26 cellular contexts compared by ENCODE assay signal in the genomic region with DNA sequence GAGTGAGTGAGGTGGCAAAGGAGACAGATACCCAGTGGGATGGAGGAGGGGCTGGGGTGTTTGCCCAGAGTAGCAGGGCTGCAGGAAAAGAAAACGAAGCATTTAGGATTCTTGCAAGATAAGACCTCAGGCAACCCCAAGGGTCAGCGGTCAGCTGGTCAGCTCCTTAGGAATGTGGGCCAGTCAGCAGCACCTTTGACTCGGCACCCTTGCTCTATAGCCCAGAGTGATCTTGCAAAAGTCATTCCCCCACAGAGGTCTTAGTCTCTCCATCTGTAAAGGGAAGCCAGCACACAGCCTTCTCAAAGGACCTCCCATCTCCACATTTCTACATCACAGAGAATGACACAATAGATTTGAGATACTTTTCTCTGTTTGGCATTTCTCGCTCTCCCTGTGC.
"Had no signal": no experiment of that assay in that cellular context is flagged by ENCODE, and none has a peak within 500 bp of the region (broad histone marks: within the 10 kb centered on the region; RNA-seq: fewer than 3 reads in every experiment).

No MANE protein-coding gene starts in this region.

- H3K9me3 Mint-ChIP-seq: activated naive CD4-positive, alpha-beta T cell treated with anti-CD3 and anti-CD28 coated beads for 36 hours; activated naive CD8-positive, alpha-beta T cell treated with anti-CD3 and anti-CD28 coated beads for 36 hours; activated T-helper 1 cell treated with anti-CD3 and anti-CD28 coated beads, Interleukin-12 subunit alpha, Interleukin-12 subunit beta, Interleukin-2, Interleukin-4 antibody, amounts not matched to agents 30 ng/mL and 10 ng/mL and 1 ng/mL, durations not matched to agents 14 hours and 24 hours and 36 hours; natural killer cell treated with Interleukin-12 subunit alpha and Interleukin-12 subunit beta and Interleukin-15 and Interleukin-18, amount 100 ng/mL, for 72 hours; stimulated activated naive B cell treated with anti-CD40 and anti-IgM and Interleukin-4, amounts not matched to agents 10 μg/mL and 1 μg/mL and 100 μg/mL, for 72 hours had no signal

- H3K27ac Mint-ChIP-seq: activated naive CD4-positive, alpha-beta T cell treated with anti-CD3 and anti-CD28 coated beads for 36 hours; activated naive CD8-positive, alpha-beta T cell treated with anti-CD3 and anti-CD28 coated beads for 36 hours; activated T-helper 1 cell treated with anti-CD3 and anti-CD28 coated beads, Interleukin-12 subunit alpha, Interleukin-12 subunit beta, Interleukin-2, Interleukin-4 antibody, amounts not matched to agents 30 ng/mL and 10 ng/mL and 1 ng/mL, durations not matched to agents 14 hours and 24 hours and 36 hours; natural killer cell treated with Interleukin-12 subunit alpha and Interleukin-12 subunit beta and Interleukin-15 and Interleukin-18, amount 100 ng/mL, for 72 hours; stimulated activated naive B cell treated with anti-CD40 and anti-IgM and Interleukin-4, amounts not matched to agents 10 μg/mL and 1 μg/mL and 100 μg/mL, for 72 hours had no signal

- ATAC-seq: body of pancreas; gastroesophageal sphincter; left ventricle myocardium superior; mucosa of descending colon; natural killer cell treated with Interleukin-12 subunit alpha and Interleukin-12 subunit beta and Interleukin-15 and Interleukin-18, amount 100 ng/mL, for 72 hours; pancreas; psoas muscle; stimulated activated naive B cell treated with anti-CD40 and anti-IgM and Interleukin-4, amounts not matched to agents 10 μg/mL and 1 μg/mL and 100 μg/mL, for 72 hours; upper lobe of right lung had no signal

- H3K36me3 Mint-ChIP-seq: activated naive CD8-positive, alpha-beta T cell treated with anti-CD3 and anti-CD28 coated beads for 36 hours; natural killer cell treated with Interleukin-12 subunit alpha and Interleukin-12 subunit beta and Interleukin-15 and Interleukin-18, amount 100 ng/mL, for 72 hours; stimulated activated naive B cell treated with anti-CD40 and anti-IgM and Interleukin-4, amounts not matched to agents 10 μg/mL and 1 μg/mL and 100 μg/mL, for 72 hours had no signal

- H3K4me3 Mint-ChIP-seq: activated naive CD4-positive, alpha-beta T cell treated with anti-CD3 and anti-CD28 coated beads for 36 hours; activated naive CD8-positive, alpha-beta T cell treated with anti-CD3 and anti-CD28 coated beads for 36 hours; activated T-helper 1 cell treated with anti-CD3 and anti-CD28 coated beads, Interleukin-12 subunit alpha, Interleukin-12 subunit beta, Interleukin-2, Interleukin-4 antibody, amounts not matched to agents 30 ng/mL and 10 ng/mL and 1 ng/mL, durations not matched to agents 14 hours and 24 hours and 36 hours; natural killer cell treated with Interleukin-12 subunit alpha and Interleukin-12 subunit beta and Interleukin-15 and Interleukin-18, amount 100 ng/mL, for 72 hours; stimulated activated naive B cell treated with anti-CD40 and anti-IgM and Interleukin-4, amounts not matched to agents 10 μg/mL and 1 μg/mL and 100 μg/mL, for 72 hours had no signal

- DNase-seq: activated CD4-positive, alpha-beta T cell treated with anti-CD3 and anti-CD28 coated beads for 4 hours; activated CD4-positive, alpha-beta T cell treated with anti-CD3 and anti-CD28 coated beads, Interleukin-2, amount 50 U/mL, for 48 hours; activated CD8-positive, alpha-beta memory T cell treated with anti-CD3 and anti-CD28 coated beads for 24 hours; activated CD8-positive, alpha-beta memory T cell treated with anti-CD3 and anti-CD28 coated beads, Interleukin-2, amount 50 U/mL, for 4 hours; activated effector memory CD4-positive, alpha-beta T cell treated with anti-CD3 and anti-CD28 coated beads, Interleukin-2, amount 50 U/mL, for 16 hours; activated naive CD4-positive, alpha-beta T cell treated with anti-CD3 and anti-CD28 coated beads for 36 hours; activated naive CD8-positive, alpha-beta T cell treated with anti-CD3 and anti-CD28 coated beads for 36 hours; activated T-cell treated with anti-CD3 and anti-CD28 coated beads, Interleukin-2, amount 50 U/mL, for 1 hour; body of pancreas; effector memory CD4-positive, alpha-beta T cell; erythroblast; left cardiac atrium; left ventricle myocardium superior; mucosa of descending colon; psoas muscle; stimulated activated CD4-positive, alpha-beta T cell treated with anti-CD3 and anti-CD28 coated beads, Interleukin-15, amount 100 ng/mL, for 24 hours; stimulated activated CD4-positive, alpha-beta T cell treated with anti-CD3 and anti-CD28 coated beads, Interleukin-2, amount 100 ng/mL, for 24 hours; stimulated activated naive B cell treated with anti-CD40 and anti-IgM and Interleukin-4, amounts not matched to agents 10 μg/mL and 1 μg/mL and 100 μg/mL, for 72 hours; stomach; T-helper 9 cell; thyroid gland; upper lobe of right lung had no signal
